8 cellular contexts compared by ENCODE assay signal in genomic region chr1:155244368-155245162, GRCh38. TPM values are rescaled to one million over a fixed set of nuclear protein-coding genes. Genes with fewer than 3 reads are reported as not detected.
DNase-seq lines count a peak whose midpoint lies in the region; ATAC-seq and TF ChIP-seq lines count a peak whose summit lies in the region.

No MANE protein-coding gene starts in this region.

- peaks cover 15% of the 10 kb centered on the region for H3K36me3 ChIP-seq in OCI-LY3 (replicated peaks; ENCODE audit: low read depth, low read length)

- ATAC-seq in GM21528 (IDR thresholded peaks at IDR 0.05; ENCODE audit: low FRiP score, unreplicated experiment) = peak; percentile 80

- peaks cover 8% of the 10 kb centered on the region for H3K79me2 ChIP-seq in OCI-LY3 (ENCODE audit: low read length)

- peak overlapping the region; percentile 78 for H3K4me2 ChIP-seq in OCI-LY3 (ENCODE audit: low read length)

- peak overlapping the region; percentile 61 for H3K27ac ChIP-seq in OCI-LY3 (ENCODE audit: low read length)
- H3K27ac ChIP-seq in epithelial cell of prostate = peak overlapping the region; percentile 72

- DNase-seq in DMS153 treated with DMSO at 0.1 percent for 48 hours (lab: John Stamatoyannopoulos, UW; ENCODE audit: unreplicated experiment) (peak; percentile 99), HuH-7.5 (ENCODE audit: low spot score) (peak; percentile 95), activated T-cell treated with anti-CD3 and anti-CD28 coated beads for 24 hours (ENCODE audit: low read depth) (peak; percentile 94), epithelial cell of prostate (ENCODE audit: low read depth, low spot score) (peak; percentile 95), mucosa of gallbladder (ENCODE audit: low spot score) (peak; percentile 98)
- peak; percentile 93 for DNase-seq in stimulated activated CD8-positive, alpha-beta memory T cell treated with anti-CD3 and anti-CD28 coated beads, Interleukin-4, amount 100 ng/mL, for 24 hours (ENCODE audit: low read depth)

- peaks cover 27% of the 10 kb centered on the region for H3K4me1 ChIP-seq in OCI-LY3 (ENCODE audit: low read length)

- H4K20me1 ChIP-seq in OCI-LY3 (ENCODE audit: insufficient read depth, low read length) = no peaks in the 10 kb centered on the region

- TF ChIP-seq CTCF in OCI-LY3 (IDR thresholded peaks at IDR 0.05; ENCODE audit: low read depth, low read length) = peak; percentile 36

- peak overlapping the region; percentile 79 for H3K4me3 ChIP-seq in OCI-LY3 (ENCODE audit: low read length)

- no peaks in the 10 kb centered on the region for H3K9me3 ChIP-seq in OCI-LY3 (ENCODE audit: insufficient read depth, low read length)

- no peaks in the 10 kb centered on the region for H3K27me3 ChIP-seq in OCI-LY3 (ENCODE audit: low read depth, low read length)

- H2AFZ ChIP-seq in OCI-LY3 (ENCODE audit: low read depth, low read length) = peak overlapping the region; percentile 79

- peak overlapping the region; percentile 71 for H3K9ac ChIP-seq in OCI-LY3 (ENCODE audit: low read length)

RNA-seq across cellular contexts. Expression of gene ENTREP3, which starts 10.7 kb away (rescaled TPM):
- total RNA-seq in mucosa of gallbladder = 49.0 TPM

RNA-seq across cellular contexts. Expression of gene SCAMP3, which starts 17.6 kb away (rescaled TPM):
- total RNA-seq in mucosa of gallbladder = 68.6 TPM

RNA-seq across cellular contexts. Expression of gene CLK2, which starts 28.7 kb away (rescaled TPM):
- 73.7 TPM for total RNA-seq in mucosa of gallbladder

RNA-seq across cellular contexts. Expression of gene HCN3, which starts 32.7 kb away (rescaled TPM):
- 8.7 TPM for total RNA-seq in mucosa of gallbladder

RNA-seq across cellular contexts. Expression of gene MTX1, which starts 36.1 kb away (rescaled TPM):
- total RNA-seq in mucosa of gallbladder = 31.3 TPM

Comparison
In these comparisons a context has a peak if more than half of its experiments do, and no peak if none do; other contexts are left out.
1. Peak in every context shown above with its lines: DNase-seq, ATAC-seq, H3K4me3 ChIP-seq and H3K27ac ChIP-seq.